In the genomic region with DNA sequence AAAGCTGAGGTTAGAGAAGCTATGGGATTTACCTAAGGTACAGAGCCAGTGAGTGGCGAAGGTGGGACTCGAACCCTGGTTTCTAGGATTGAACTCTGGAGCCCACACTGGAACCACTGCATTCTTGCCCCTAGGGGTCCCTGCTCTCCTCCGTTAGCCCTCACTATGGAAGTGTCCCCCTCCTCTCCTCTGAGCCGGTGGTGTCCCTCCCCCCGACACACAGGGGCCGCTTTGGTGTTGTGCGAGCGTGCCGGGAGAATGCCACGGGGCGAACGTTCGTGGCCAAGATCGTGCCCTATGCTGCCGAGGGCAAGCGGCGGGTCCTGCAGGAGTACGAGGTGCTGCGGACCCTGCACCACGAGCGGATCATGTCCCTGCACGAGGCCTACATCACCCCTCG, we compare ENCODE assay signal across 2 cellular contexts.
TF ChIP-seq lines count a peak whose summit lies in the region.

No MANE protein-coding gene starts in this region.

TF ChIP-seq in GM23338, 12 proteins besides CTCF, POLR2A, EP300 and RAD21 (continues in another document):
- TF ChIP-seq JUNB (IDR thresholded peaks at IDR 0.05; ENCODE audit: unreplicated experiment) (no peak), CREB1 (CRISPR knock-in tag; IDR thresholded peaks at IDR 0.05; ENCODE audit: low read depth) (no peak), NANOG (IDR thresholded peaks at IDR 0.05; ENCODE audit: borderline replicate concordance) (no peak), EZH2 (IDR thresholded peaks at IDR 0.05; ENCODE audit: low read depth, unreplicated experiment) (no peak), EZH2phosphoT487 (IDR thresholded peaks at IDR 0.05; ENCODE audit: unreplicated experiment) (no peak), REST (IDR thresholded peaks at IDR 0.05; ENCODE audit: unreplicated experiment) (no peak), ZNF331 (CRISPR knock-in tag; IDR thresholded peaks at IDR 0.05; ENCODE audit: low read depth) (no peak), STAT1 (IDR thresholded peaks at IDR 0.05; ENCODE audit: unreplicated experiment) (no peak)
- TF ChIP-seq, protein P1, sequence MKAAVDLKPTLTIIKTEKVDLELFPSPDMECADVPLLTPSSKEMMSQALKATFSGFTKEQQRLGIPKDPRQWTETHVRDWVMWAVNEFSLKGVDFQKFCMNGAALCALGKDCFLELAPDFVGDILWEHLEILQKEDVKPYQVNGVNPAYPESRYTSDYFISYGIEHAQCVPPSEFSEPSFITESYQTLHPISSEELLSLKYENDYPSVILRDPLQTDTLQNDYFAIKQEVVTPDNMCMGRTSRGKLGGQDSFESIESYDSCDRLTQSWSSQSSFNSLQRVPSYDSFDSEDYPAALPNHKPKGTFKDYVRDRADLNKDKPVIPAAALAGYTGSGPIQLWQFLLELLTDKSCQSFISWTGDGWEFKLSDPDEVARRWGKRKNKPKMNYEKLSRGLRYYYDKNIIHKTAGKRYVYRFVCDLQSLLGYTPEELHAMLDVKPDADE (IDR thresholded peaks at IDR 0.05), result no peak
- TF ChIP-seq, protein P2, sequence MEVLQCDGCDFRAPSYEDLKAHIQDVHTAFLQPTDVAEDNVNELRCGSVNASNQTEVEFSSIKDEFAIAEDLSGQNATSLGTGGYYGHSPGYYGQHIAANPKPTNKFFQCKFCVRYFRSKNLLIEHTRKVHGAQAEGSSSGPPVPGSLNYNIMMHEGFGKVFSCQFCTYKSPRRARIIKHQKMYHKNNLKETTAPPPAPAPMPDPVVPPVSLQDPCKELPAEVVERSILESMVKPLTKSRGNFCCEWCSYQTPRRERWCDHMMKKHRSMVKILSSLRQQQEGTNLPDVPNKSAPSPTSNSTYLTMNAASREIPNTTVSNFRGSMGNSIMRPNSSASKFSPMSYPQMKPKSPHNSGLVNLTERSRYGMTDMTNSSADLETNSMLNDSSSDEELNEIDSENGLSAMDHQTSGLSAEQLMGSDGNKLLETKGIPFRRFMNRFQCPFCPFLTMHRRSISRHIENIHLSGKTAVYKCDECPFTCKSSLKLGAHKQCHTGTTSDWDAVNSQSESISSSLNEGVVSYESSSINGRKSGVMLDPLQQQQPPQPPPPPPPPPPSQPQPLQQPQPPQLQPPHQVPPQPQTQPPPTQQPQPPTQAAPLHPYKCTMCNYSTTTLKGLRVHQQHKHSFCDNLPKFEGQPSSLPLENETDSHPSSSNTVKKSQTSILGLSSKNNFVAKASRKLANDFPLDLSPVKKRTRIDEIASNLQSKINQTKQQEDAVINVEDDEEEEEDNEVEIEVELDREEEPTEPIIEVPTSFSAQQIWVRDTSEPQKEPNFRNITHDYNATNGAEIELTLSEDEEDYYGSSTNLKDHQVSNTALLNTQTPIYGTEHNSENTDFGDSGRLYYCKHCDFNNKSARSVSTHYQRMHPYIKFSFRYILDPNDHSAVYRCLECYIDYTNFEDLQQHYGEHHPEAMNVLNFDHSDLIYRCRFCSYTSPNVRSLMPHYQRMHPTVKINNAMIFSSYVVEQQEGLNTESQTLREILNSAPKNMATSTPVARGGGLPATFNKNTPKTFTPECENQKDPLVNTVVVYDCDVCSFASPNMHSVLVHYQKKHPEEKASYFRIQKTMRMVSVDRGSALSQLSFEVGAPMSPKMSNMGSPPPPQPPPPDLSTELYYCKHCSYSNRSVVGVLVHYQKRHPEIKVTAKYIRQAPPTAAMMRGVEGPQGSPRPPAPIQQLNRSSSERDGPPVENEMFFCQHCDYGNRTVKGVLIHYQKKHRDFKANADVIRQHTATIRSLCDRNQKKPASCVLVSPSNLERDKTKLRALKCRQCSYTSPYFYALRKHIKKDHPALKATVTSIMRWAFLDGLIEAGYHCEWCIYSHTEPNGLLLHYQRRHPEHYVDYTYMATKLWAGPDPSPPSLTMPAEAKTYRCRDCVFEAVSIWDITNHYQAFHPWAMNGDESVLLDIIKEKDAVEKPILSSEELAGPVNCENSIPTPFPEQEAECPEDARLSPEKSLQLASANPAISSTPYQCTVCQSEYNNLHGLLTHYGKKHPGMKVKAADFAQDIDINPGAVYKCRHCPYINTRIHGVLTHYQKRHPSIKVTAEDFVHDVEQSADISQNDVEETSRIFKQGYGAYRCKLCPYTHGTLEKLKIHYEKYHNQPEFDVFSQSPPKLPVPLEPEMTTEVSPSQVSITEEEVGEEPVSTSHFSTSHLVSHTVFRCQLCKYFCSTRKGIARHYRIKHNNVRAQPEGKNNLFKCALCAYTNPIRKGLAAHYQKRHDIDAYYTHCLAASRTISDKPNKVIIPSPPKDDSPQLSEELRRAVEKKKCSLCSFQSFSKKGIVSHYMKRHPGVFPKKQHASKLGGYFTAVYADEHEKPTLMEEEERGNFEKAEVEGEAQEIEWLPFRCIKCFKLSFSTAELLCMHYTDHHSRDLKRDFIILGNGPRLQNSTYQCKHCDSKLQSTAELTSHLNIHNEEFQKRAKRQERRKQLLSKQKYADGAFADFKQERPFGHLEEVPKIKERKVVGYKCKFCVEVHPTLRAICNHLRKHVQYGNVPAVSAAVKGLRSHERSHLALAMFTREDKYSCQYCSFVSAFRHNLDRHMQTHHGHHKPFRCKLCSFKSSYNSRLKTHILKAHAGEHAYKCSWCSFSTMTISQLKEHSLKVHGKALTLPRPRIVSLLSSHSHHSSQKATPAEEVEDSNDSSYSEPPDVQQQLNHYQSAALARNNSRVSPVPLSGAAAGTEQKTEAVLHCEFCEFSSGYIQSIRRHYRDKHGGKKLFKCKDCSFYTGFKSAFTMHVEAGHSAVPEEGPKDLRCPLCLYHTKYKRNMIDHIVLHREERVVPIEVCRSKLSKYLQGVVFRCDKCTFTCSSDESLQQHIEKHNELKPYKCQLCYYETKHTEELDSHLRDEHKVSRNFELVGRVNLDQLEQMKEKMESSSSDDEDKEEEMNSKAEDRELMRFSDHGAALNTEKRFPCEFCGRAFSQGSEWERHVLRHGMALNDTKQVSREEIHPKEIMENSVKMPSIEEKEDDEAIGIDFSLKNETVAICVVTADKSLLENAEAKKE (CRISPR knock-in tag; IDR thresholded peaks at IDR 0.05), result no peak

TF ChIP-seq in IMR-90, 13 proteins besides CTCF, POLR2A, EP300 and RAD21:
- no peak for TF ChIP-seq RFX5 (IDR thresholded peaks at IDR 0.05; ENCODE audit: low read depth, low read length)
- no peak for TF ChIP-seq BHLHE40 (IDR thresholded peaks at IDR 0.05; ENCODE audit: low read depth, low read length)
- no peak for TF ChIP-seq NFE2L2 (IDR thresholded peaks at IDR 0.05; ENCODE audit: low read depth, low read length)
- TF ChIP-seq FOS (IDR thresholded peaks at IDR 0.05; ENCODE audit: low read depth, low read length), result no peak
- TF ChIP-seq ELK1 (IDR thresholded peaks at IDR 0.05; ENCODE audit: borderline replicate concordance, low read depth, low read length), result no peak
- no peak for TF ChIP-seq MAZ (IDR thresholded peaks at IDR 0.05; ENCODE audit: borderline replicate concordance, low read depth, low read length)
- TF ChIP-seq MXI1 (IDR thresholded peaks at IDR 0.05; ENCODE audit: borderline replicate concordance, low read depth, low read length), result no peak
- no peak for TF ChIP-seq MAFK (IDR thresholded peaks at IDR 0.05; ENCODE audit: low read depth, low read length)
- TF ChIP-seq CEBPB (IDR thresholded peaks at IDR 0.05; ENCODE audit: low read depth, low read length), result no peak
- TF ChIP-seq SMC3 (IDR thresholded peaks at IDR 0.05; ENCODE audit: low read depth, low read length), result no peak
- no peak for TF ChIP-seq RCOR1 (IDR thresholded peaks at IDR 0.05; ENCODE audit: insufficient replicate concordance, low read length)
- TF ChIP-seq USF2 (IDR thresholded peaks at IDR 0.05; ENCODE audit: low read depth, low read length), result no peak
- no peak for TF ChIP-seq CHD1 (IDR thresholded peaks at IDR 0.05; ENCODE audit: low read depth, low read length)
